1 cellular context compared by ENCODE assay signal in the genomic region with DNA sequence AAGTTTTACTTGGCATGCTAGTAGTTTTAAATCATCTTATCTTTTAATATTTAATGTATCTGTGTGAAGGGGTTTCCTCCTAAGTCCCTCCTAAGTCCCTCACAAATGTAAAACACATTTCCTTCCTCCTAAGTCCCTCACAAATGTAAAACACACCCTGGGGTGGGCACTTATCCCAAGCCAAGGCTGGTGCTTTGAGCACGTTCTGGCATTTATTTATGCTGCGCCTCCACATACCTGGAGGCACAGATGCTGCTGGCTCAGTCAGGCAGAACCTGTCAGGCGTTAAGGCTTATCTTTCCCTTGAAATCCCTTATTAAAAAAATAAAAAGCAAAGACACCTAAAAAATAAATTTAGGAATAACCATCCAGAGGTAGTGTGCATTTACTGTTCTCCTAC.
TF ChIP-seq lines count a peak whose summit lies in the region.

No MANE protein-coding gene starts in this region.

TF ChIP-seq in IMR-90, 13 proteins besides CTCF, POLR2A, EP300 and RAD21:
- TF ChIP-seq SMC3 (IDR thresholded peaks at IDR 0.05; ENCODE audit: low read depth, low read length), result no peak
- no peak for TF ChIP-seq MAZ (IDR thresholded peaks at IDR 0.05; ENCODE audit: borderline replicate concordance, low read depth, low read length)
- TF ChIP-seq MAFK (IDR thresholded peaks at IDR 0.05; ENCODE audit: low read depth, low read length), result no peak
- no peak for TF ChIP-seq BHLHE40 (IDR thresholded peaks at IDR 0.05; ENCODE audit: low read depth, low read length)
- TF ChIP-seq NFE2L2 (IDR thresholded peaks at IDR 0.05; ENCODE audit: low read depth, low read length), result no peak
- no peak for TF ChIP-seq MXI1 (IDR thresholded peaks at IDR 0.05; ENCODE audit: borderline replicate concordance, low read depth, low read length)
- TF ChIP-seq, protein P1, sequence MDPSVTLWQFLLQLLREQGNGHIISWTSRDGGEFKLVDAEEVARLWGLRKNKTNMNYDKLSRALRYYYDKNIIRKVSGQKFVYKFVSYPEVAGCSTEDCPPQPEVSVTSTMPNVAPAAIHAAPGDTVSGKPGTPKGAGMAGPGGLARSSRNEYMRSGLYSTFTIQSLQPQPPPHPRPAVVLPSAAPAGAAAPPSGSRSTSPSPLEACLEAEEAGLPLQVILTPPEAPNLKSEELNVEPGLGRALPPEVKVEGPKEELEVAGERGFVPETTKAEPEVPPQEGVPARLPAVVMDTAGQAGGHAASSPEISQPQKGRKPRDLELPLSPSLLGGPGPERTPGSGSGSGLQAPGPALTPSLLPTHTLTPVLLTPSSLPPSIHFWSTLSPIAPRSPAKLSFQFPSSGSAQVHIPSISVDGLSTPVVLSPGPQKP (IDR thresholded peaks at IDR 0.05; ENCODE audit: borderline replicate concordance, low read depth, low read length), result no peak
